ENCODE assay signal across 8 cellular contexts in the genomic region with DNA sequence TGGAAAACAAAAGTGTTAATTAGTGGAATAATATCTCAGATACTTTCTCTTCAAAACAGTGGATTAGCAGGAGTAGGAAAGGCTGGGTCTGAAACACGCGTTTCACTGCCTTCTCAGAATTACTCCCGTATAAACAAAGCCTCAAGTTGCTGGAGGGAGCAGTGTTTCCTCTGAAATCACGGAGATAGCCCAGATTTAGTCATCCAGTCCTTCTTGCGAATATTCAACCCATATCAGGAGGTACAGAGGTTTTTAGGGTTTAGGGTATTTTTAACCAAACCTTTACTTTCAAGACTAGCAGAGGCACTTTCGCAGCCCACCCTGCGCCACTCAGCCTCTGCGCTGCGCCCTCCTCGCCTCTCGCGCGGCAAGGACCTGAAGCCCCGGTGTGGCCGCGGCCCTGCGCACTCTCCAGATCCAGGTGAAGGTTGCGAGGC. TPM values are rescaled to one million over a fixed set of nuclear protein-coding genes. Genes with fewer than 3 reads are reported as not detected.
DNase-seq lines count a peak whose midpoint lies in the region; ATAC-seq and TF ChIP-seq lines count a peak whose summit lies in the region.

No MANE protein-coding gene starts in this region.

- H3K36me3 ChIP-seq in DOHH2 (ENCODE audit: control insufficient read depth, low read length), result no peaks in the 10 kb centered on the region
- H3K36me3 ChIP-seq in esophagus squamous epithelium, result no peaks in the 10 kb centered on the region

- H3K36me3 Mint-ChIP-seq in T-helper 17 cell (ENCODE audit: low read depth) (no peaks in the 10 kb centered on the region), natural killer cell (no peaks in the 10 kb centered on the region)

- TF ChIP-seq CTCF in DOHH2 (IDR thresholded peaks at IDR 0.05; ENCODE audit: low read depth, low read length, poor library complexity, severe bottlenecking), result no peak
- no peak for TF ChIP-seq CTCF in esophagus squamous epithelium (IDR thresholded peaks at IDR 0.05)
- no peak for TF ChIP-seq CTCF in natural killer cell (IDR thresholded peaks at IDR 0.05)

- WGBS in esophagus squamous epithelium, 2 donors, result 0% methylated on average over 7 to 12 of the region's 18 CpGs

- peaks cover 42% of the 10 kb centered on the region for H3K27me3 ChIP-seq in DOHH2 (ENCODE audit: control insufficient read depth, low read length)
- peaks cover 0 to 33% (median 0%) of the 10 kb centered on the region in 4 donors for H3K27me3 ChIP-seq in esophagus squamous epithelium

- H3K27me3 Mint-ChIP-seq in T-helper 17 cell (peaks cover 10% of the 10 kb centered on the region), natural killer cell (ENCODE audit: low read depth in 2 of 2) (peaks cover 24% of the 10 kb centered on the region in 2 donors)

- H4K20me1 ChIP-seq in DOHH2 (ENCODE audit: control insufficient read depth, insufficient read depth, low read depth, low read length), result peaks cover 3% of the 10 kb centered on the region; the same call in 1 of the 2 replicates

- H3K9me3 ChIP-seq in DOHH2 (ENCODE audit: control insufficient read depth, insufficient read depth, low read length), result no peaks in the 10 kb centered on the region
- H3K9me3 ChIP-seq in T-helper 17 cell (ENCODE audit: control insufficient read depth, low read length, poor library complexity, severe bottlenecking), result no peaks in the 10 kb centered on the region
- no peaks in the 10 kb centered on the region for H3K9me3 ChIP-seq in esophagus squamous epithelium

- H3K27ac ChIP-seq in DOHH2 (ENCODE audit: low read depth, low read length), result no peak overlapping the region
- H3K27ac ChIP-seq in esophagus squamous epithelium, result peak overlapping the region; percentile 86 to 99 (median 94)

- peaks cover 9% of the 10 kb centered on the region for H3F3A ChIP-seq in DOHH2 (ENCODE audit: control insufficient read depth, insufficient read depth)

- peak overlapping the region; percentile 95 for H3K4me2 ChIP-seq in DOHH2 (ENCODE audit: low read length)

- ATAC-seq in HG03097 (IDR thresholded peaks at IDR 0.05; ENCODE audit: low FRiP score, unreplicated experiment), result peak; percentile 6
- ATAC-seq in T-helper 17 cell, result peak; percentile 0
- no peak for ATAC-seq in natural killer cell
- no peak for ATAC-seq in HG02885 (IDR thresholded peaks at IDR 0.05; ENCODE audit: poor library complexity, unreplicated experiment)
- no peak for ATAC-seq in GM18511 (IDR thresholded peaks at IDR 0.05; ENCODE audit: unreplicated experiment)

- no peaks in the 10 kb centered on the region for H3K9me2 ChIP-seq in DOHH2 (replicated peaks; ENCODE audit: control insufficient read depth, low read length)

- TF ChIP-seq POLR2A in esophagus squamous epithelium (IDR thresholded peaks at IDR 0.05), result no peak

- H3K4me3 ChIP-seq in DOHH2 (ENCODE audit: low read length) (peak overlapping the region; percentile 90), esophagus squamous epithelium (peak overlapping the region; percentile 57 to 78 (median 71))

- H3K27ac Mint-ChIP-seq in T-helper 17 cell (peak overlapping the region; percentile 77), natural killer cell (peak overlapping the region in 1 of 2 donors; percentile 76)

- H3K79me2 ChIP-seq in DOHH2 (ENCODE audit: control insufficient read depth, low read length), result no peaks in the 10 kb centered on the region

- DNase-seq in T-helper 17 cell (no peak), esophagus squamous epithelium (lab: John Stamatoyannopoulos, UW) (no peak), natural killer cell (peak; percentile 26), D341Med (ENCODE audit: low spot score) (no peak)

- H3K9me3 Mint-ChIP-seq in natural killer cell, result no peaks in the 10 kb centered on the region

- intact Hi-C loops in esophagus squamous epithelium (cut with DNase I) (loop anchor here (5.0 kb wide), 2 partner anchors 127 to 207 kb away; no protein-coding TSS in a partner anchor), natural killer cell (cut with micrococcal nuclease) (loop anchor here (1.0 to 10.0 kb wide), 6 partner anchors 62 to 340 kb away; a partner anchor contains a TSS)

- H3K4me1 Mint-ChIP-seq in T-helper 17 cell, result peaks cover 14% of the 10 kb centered on the region
- H3K4me1 Mint-ChIP-seq in natural killer cell, result peaks cover 20 to 30% of the 10 kb centered on the region in 2 donors

- peaks cover 27% of the 10 kb centered on the region for H3K4me1 ChIP-seq in DOHH2 (ENCODE audit: control insufficient read depth, low read length)
- peaks cover 7 to 53% (median 9%) of the 10 kb centered on the region in 3 donors for H3K4me1 ChIP-seq in esophagus squamous epithelium

- H3K4me3 Mint-ChIP-seq in T-helper 17 cell, result peak overlapping the region; percentile 89
- H3K4me3 Mint-ChIP-seq in natural killer cell, result peak overlapping the region; percentile 81

RNA-seq across cellular contexts. Expression of a gene that starts 2.1 kb away (rescaled TPM):
- total RNA-seq in T-helper 17 cell, result 1 to 10 TPM; 6.5 to 6.9 TPM
- total RNA-seq in esophagus squamous epithelium, result 10 to 100 TPM in 1 of 4 donors, 1 to 10 TPM in 3; 2.9 to 19.5 (median 3.9) TPM
- 1 to 10 TPM in 2 of 3 donors, under 1 TPM in 1; 0.70 to 1.6 (median 1.4) TPM for total RNA-seq in natural killer cell

RNA-seq across cellular contexts. Expression of a gene that starts 55.1 kb away (rescaled TPM):
- total RNA-seq in T-helper 17 cell (10 to 100 TPM; 28.3 to 35.8 TPM), esophagus squamous epithelium (10 to 100 TPM in 2 of 4 donors, 1 to 10 TPM in 2; 2.5 to 13.9 (median 10.3) TPM), natural killer cell (10 to 100 TPM; 25.4 to 30.1 (median 26.7) TPM)

Comparison
In these comparisons a context has a peak if more than half of its experiments do, and no peak if none do; other contexts are left out.
1. ATAC-seq: peak in HG03097 (single experiment) and T-helper 17 cell (single experiment); none in natural killer cell (0 of 3), HG02885 (single experiment) and GM18511 (single experiment).